Comparison of ENCODE assay signal across 14 cellular contexts in genomic region chr10:97494151-97494550, GRCh38. TPM values are rescaled to one million over a fixed set of nuclear protein-coding genes. Genes with fewer than 3 reads are reported as not detected.
DNase-seq lines count a peak whose midpoint lies in the region; ATAC-seq and TF ChIP-seq lines count a peak whose summit lies in the region.
"Had no signal": no experiment of that assay in that cellular context is flagged by ENCODE, and none has a peak within 500 bp of the region (broad histone marks: within the 10 kb centered on the region; RNA-seq: fewer than 3 reads in every experiment).

No MANE protein-coding gene starts in this region.

- 81 to 83% methylated on average over 1 to 2 of the region's 2 CpGs for WGBS in endodermal cell (ENCODE audit: insufficient coverage in 1 of 2, insufficient read length in 1 of 2), 2 experiments

- no peak for DNase-seq in CD4-positive, CD25-positive, alpha-beta regulatory T cell
- no peak for DNase-seq in endodermal cell
- no peak for DNase-seq in stimulated activated CD8-positive, alpha-beta memory T cell treated with anti-CD3 and anti-CD28 coated beads, Interleukin-4, amount 100 ng/mL, for 48 hours
- DNase-seq in NCI-H2227 treated with DMSO at 0.1 percent for 48 hours (lab: John Stamatoyannopoulos, UW), result no peak
- no peak for DNase-seq in HuH-7.5 (ENCODE audit: low spot score)
- no peak for DNase-seq in activated T-cell treated with anti-CD3 and anti-CD28 coated beads for 4 hours
- DNase-seq: activated CD4-positive, alpha-beta T cell treated with anti-CD3 and anti-CD28 coated beads for 4 hours; activated T-cell treated with anti-CD3 and anti-CD28 coated beads, Interleukin-2, amount 50 U/mL, for 48 hours; NCI-H2029; NCI-H774 had no signal

- H3K4me3 ChIP-seq in CD4-positive, CD25-positive, alpha-beta regulatory T cell (ENCODE audit: low read depth, low read length), result no peak overlapping the region
- H3K4me3 ChIP-seq in Loucy (ENCODE audit: low read length, poor library complexity, severe bottlenecking) (peak overlapping the region; percentile 90), endodermal cell (ENCODE audit: low read length) (no peak overlapping the region), muscle layer of duodenum (ENCODE audit: low read depth in 1 of 2, low read length in 2 of 2) (no peak overlapping the region)

- H3K4me1 ChIP-seq in CD4-positive, CD25-positive, alpha-beta regulatory T cell (ENCODE audit: control insufficient read depth, insufficient read depth, low read length, poor library complexity, severe bottlenecking), result peaks cover 39% of the 10 kb centered on the region
- peaks cover 46% of the 10 kb centered on the region for H3K4me1 ChIP-seq in Loucy (ENCODE audit: insufficient read depth, low read length, poor library complexity, severe bottlenecking)
- H3K4me1 ChIP-seq in endodermal cell (ENCODE audit: control insufficient read depth, insufficient read depth, low read length), result peaks cover 7% of the 10 kb centered on the region
- H3K4me1 ChIP-seq in muscle layer of duodenum (ENCODE audit: control insufficient read depth in 1 of 2, insufficient read depth in 2 of 2, low read length in 2 of 2), result peaks cover 10 to 59% of the 10 kb centered on the region in 2 donors

- H3K79me2 ChIP-seq in Loucy (ENCODE audit: insufficient read depth, low read length), result peaks cover 86% of the 10 kb centered on the region

- H3F3A ChIP-seq in Loucy (ENCODE audit: low read depth), result no peaks in the 10 kb centered on the region

- H3K9me3 Mint-ChIP-seq in CD4-positive, CD25-positive, alpha-beta regulatory T cell, result no peaks in the 10 kb centered on the region
- H3K9me3 Mint-ChIP-seq in endodermal cell, result no peaks in the 10 kb centered on the region
- H3K9me3 Mint-ChIP-seq: dendritic cell treated with granulocyte-macrophage colony-stimulating factor and Interleukin-4, amounts not matched to agents 40 ng/mL and 50 ng/mL, for 4 days; T-helper 2 cell treated with Interferon-gamma antibody and Interleukin-4, amounts not matched to agents 5 μg/mL and 100 μg/mL, for 36 hours had no signal

- no peak for TF ChIP-seq CTCF in Loucy (conservative IDR thresholded peaks at IDR 0.05; ENCODE audit: low read length)
- no peak for TF ChIP-seq CTCF in endodermal cell (conservative IDR thresholded peaks at IDR 0.05)

- no peaks in the 10 kb centered on the region for H3K36me3 Mint-ChIP-seq in CD4-positive, CD25-positive, alpha-beta regulatory T cell
- H3K36me3 Mint-ChIP-seq in endodermal cell (ENCODE audit: low read depth), result peaks cover 5% of the 10 kb centered on the region

- H3K9me3 ChIP-seq in CD4-positive, CD25-positive, alpha-beta regulatory T cell (ENCODE audit: control insufficient read depth in 2 of 2, low read length in 2 of 2), result no peaks in the 10 kb centered on the region
- H3K9me3 ChIP-seq in Loucy (ENCODE audit: insufficient read depth, low read depth, low read length) (no peaks in the 10 kb centered on the region), endodermal cell (ENCODE audit: control insufficient read depth, low read length) (no peaks in the 10 kb centered on the region), muscle layer of duodenum (ENCODE audit: control insufficient read depth in 1 of 2, low read length in 2 of 2) (no peaks in the 10 kb centered on the region)

- H3K27me3 Mint-ChIP-seq in CD4-positive, CD25-positive, alpha-beta regulatory T cell, result peaks cover 6% of the 10 kb centered on the region
- H3K27me3 Mint-ChIP-seq in endodermal cell (ENCODE audit: insufficient read depth), result no peaks in the 10 kb centered on the region
- H3K27me3 Mint-ChIP-seq: dendritic cell treated with granulocyte-macrophage colony-stimulating factor and Interleukin-4, amounts not matched to agents 40 ng/mL and 50 ng/mL, for 4 days had no signal

- H3K9ac ChIP-seq in Loucy (ENCODE audit: low read depth, low read length, poor library complexity, severe bottlenecking) (no peak overlapping the region), endodermal cell (ENCODE audit: extremely low read depth, low read length, poor library complexity, severe bottlenecking) (no peak overlapping the region)

- H3K27me3 ChIP-seq in CD4-positive, CD25-positive, alpha-beta regulatory T cell (ENCODE audit: control insufficient read depth, insufficient read depth, low read length), result no peaks in the 10 kb centered on the region
- no peaks in the 10 kb centered on the region for H3K27me3 ChIP-seq in Loucy (ENCODE audit: insufficient read depth, low read length, poor library complexity, severe bottlenecking)
- H3K27me3 ChIP-seq in endodermal cell (ENCODE audit: control insufficient read depth, insufficient read depth, low read length, poor library complexity, severe bottlenecking), result no peaks in the 10 kb centered on the region
- no peaks in the 10 kb centered on the region for H3K27me3 ChIP-seq in muscle layer of duodenum (ENCODE audit: low read depth, low read length)

- H4K20me1 ChIP-seq in Loucy (ENCODE audit: insufficient read depth, low read length, poor library complexity, severe bottlenecking), result peaks cover 59% of the 10 kb centered on the region

- H3K36me3 ChIP-seq in CD4-positive, CD25-positive, alpha-beta regulatory T cell (ENCODE audit: control insufficient read depth, insufficient read depth, low read length), result peaks cover 3% of the 10 kb centered on the region
- no peaks in the 10 kb centered on the region for H3K36me3 ChIP-seq in Loucy (ENCODE audit: insufficient read depth, low read length)
- H3K36me3 ChIP-seq in endodermal cell (ENCODE audit: control insufficient read depth, insufficient read depth, low read length), result peaks cover 17% of the 10 kb centered on the region
- H3K36me3 ChIP-seq in muscle layer of duodenum (ENCODE audit: control insufficient read depth in 1 of 2, insufficient read depth in 2 of 2, low read length in 2 of 2), result no peaks in the 10 kb centered on the region

- H3K27ac ChIP-seq in CD4-positive, CD25-positive, alpha-beta regulatory T cell (ENCODE audit: insufficient read depth, low read length, poor library complexity, severe bottlenecking), result no peak overlapping the region
- H3K27ac ChIP-seq in endodermal cell (ENCODE audit: low read depth, low read length) (no peak overlapping the region), muscle layer of duodenum (ENCODE audit: low read length) (peak overlapping the region; percentile 1)

- H3K4me3 Mint-ChIP-seq in CD4-positive, CD25-positive, alpha-beta regulatory T cell, result peak overlapping the region in 1 of 4 donors; percentile 21
- H3K4me3 Mint-ChIP-seq in endodermal cell, result no peak overlapping the region
- H3K4me3 Mint-ChIP-seq: dendritic cell treated with granulocyte-macrophage colony-stimulating factor and Interleukin-4, amounts not matched to agents 40 ng/mL and 50 ng/mL, for 4 days had no signal

- no peak for ATAC-seq in CD4-positive, CD25-positive, alpha-beta regulatory T cell (ENCODE audit: low read depth in 2 of 2)

- peak overlapping the region; percentile 86 for H3K4me2 ChIP-seq in Loucy (ENCODE audit: low read depth, low read length, poor library complexity, severe bottlenecking)

- no peak overlapping the region for H2AFZ ChIP-seq in Loucy (ENCODE audit: low read length)

- H3K27ac Mint-ChIP-seq in CD4-positive, CD25-positive, alpha-beta regulatory T cell, result peak overlapping the region in 2 of 3 donors; percentile 55 to 68
- peak overlapping the region; percentile 30 for H3K27ac Mint-ChIP-seq in endodermal cell

- no peaks in the 10 kb centered on the region for H3K9me2 ChIP-seq in Loucy (replicated peaks; ENCODE audit: low read depth, low read length)

- H3K4me1 Mint-ChIP-seq in CD4-positive, CD25-positive, alpha-beta regulatory T cell, result peaks cover 7 to 74% (median 50%) of the 10 kb centered on the region in 4 donors
- peaks cover 23% of the 10 kb centered on the region for H3K4me1 Mint-ChIP-seq in endodermal cell

RNA-seq across cellular contexts. Expression of gene MMS19, which starts 4.1 kb away (rescaled TPM):
- total RNA-seq in CD4-positive, CD25-positive, alpha-beta regulatory T cell, result 59.6 TPM
- 10 to 100 TPM; 26.7 to 44.5 (median 34.8) TPM for polyA plus RNA-seq in CD4-positive, CD25-positive, alpha-beta regulatory T cell
- 10 to 100 TPM; 84.2 to 98.8 TPM for total RNA-seq in endodermal cell
- 103 TPM for polyA plus RNA-seq in endodermal cell (2013, experiment 1 of 2)
- polyA plus RNA-seq in endodermal cell (2013, experiment 2 of 2), result 84.0 TPM

RNA-seq across cellular contexts. Expression of gene UBTD1, which starts 4.6 kb away (rescaled TPM):
- 1.4 TPM for total RNA-seq in CD4-positive, CD25-positive, alpha-beta regulatory T cell
- 1 to 10 TPM in 3 of 4 donors, under 1 TPM in 1; 0.22 to 2.2 (median 2.0) TPM for polyA plus RNA-seq in CD4-positive, CD25-positive, alpha-beta regulatory T cell
- total RNA-seq in endodermal cell, result 10 to 100 TPM; 19.1 to 19.3 TPM
- polyA plus RNA-seq in endodermal cell (2013, experiment 1 of 2), result 11.7 TPM
- polyA plus RNA-seq in endodermal cell (2013, experiment 2 of 2), result 12.2 TPM

RNA-seq across cellular contexts. Expression of gene ZDHHC16, which starts 48.2 kb away (rescaled TPM):
- total RNA-seq in CD4-positive, CD25-positive, alpha-beta regulatory T cell, result 17.1 TPM
- 10 to 100 TPM; 25.3 to 36.4 (median 28.5) TPM for polyA plus RNA-seq in CD4-positive, CD25-positive, alpha-beta regulatory T cell
- 10 to 100 TPM; 44.5 to 53.6 TPM for total RNA-seq in endodermal cell
- 39.3 TPM for polyA plus RNA-seq in endodermal cell (2013, experiment 1 of 2)
- 34.4 TPM for polyA plus RNA-seq in endodermal cell (2013, experiment 2 of 2)

RNA-seq across cellular contexts. Expression of gene EXOSC1, which starts 48.3 kb away (rescaled TPM):
- total RNA-seq in CD4-positive, CD25-positive, alpha-beta regulatory T cell, result 42.2 TPM
- polyA plus RNA-seq in CD4-positive, CD25-positive, alpha-beta regulatory T cell, result 100 to 1,000 TPM in 2 of 4 donors, 10 to 100 TPM in 2; 97.5 to 105 (median 101) TPM
- 10 to 100 TPM; 48.9 to 55.6 TPM for total RNA-seq in endodermal cell
- 57.7 TPM for polyA plus RNA-seq in endodermal cell (2013, experiment 1 of 2)
- 54.7 TPM for polyA plus RNA-seq in endodermal cell (2013, experiment 2 of 2)
